ENCODE assay signal across 1 cellular context in genomic region chr19:31313291-31314030, GRCh38.
TF ChIP-seq lines count a peak whose summit lies in the region.

No MANE protein-coding gene starts in this region.

TF ChIP-seq in IMR-90, 13 proteins besides CTCF, POLR2A, EP300 and RAD21 (continued from another document):
- no peak for TF ChIP-seq MAZ (IDR thresholded peaks at IDR 0.05; ENCODE audit: borderline replicate concordance, low read depth, low read length)
- TF ChIP-seq RCOR1 (IDR thresholded peaks at IDR 0.05; ENCODE audit: insufficient replicate concordance, low read length) = no peak
- TF ChIP-seq FOS (IDR thresholded peaks at IDR 0.05; ENCODE audit: low read depth, low read length) = no peak
- no peak for TF ChIP-seq CEBPB (IDR thresholded peaks at IDR 0.05; ENCODE audit: low read depth, low read length)
- TF ChIP-seq MXI1 (IDR thresholded peaks at IDR 0.05; ENCODE audit: borderline replicate concordance, low read depth, low read length) = no peak
- TF ChIP-seq SMC3 (IDR thresholded peaks at IDR 0.05; ENCODE audit: low read depth, low read length) = no peak
- no peak for TF ChIP-seq RFX5 (IDR thresholded peaks at IDR 0.05; ENCODE audit: low read depth, low read length)
- TF ChIP-seq MAFK (IDR thresholded peaks at IDR 0.05; ENCODE audit: low read depth, low read length) = no peak
- TF ChIP-seq ELK1 (IDR thresholded peaks at IDR 0.05; ENCODE audit: borderline replicate concordance, low read depth, low read length) = no peak
